Comparison of ENCODE assay signal across 23 cellular contexts in the genomic region with DNA sequence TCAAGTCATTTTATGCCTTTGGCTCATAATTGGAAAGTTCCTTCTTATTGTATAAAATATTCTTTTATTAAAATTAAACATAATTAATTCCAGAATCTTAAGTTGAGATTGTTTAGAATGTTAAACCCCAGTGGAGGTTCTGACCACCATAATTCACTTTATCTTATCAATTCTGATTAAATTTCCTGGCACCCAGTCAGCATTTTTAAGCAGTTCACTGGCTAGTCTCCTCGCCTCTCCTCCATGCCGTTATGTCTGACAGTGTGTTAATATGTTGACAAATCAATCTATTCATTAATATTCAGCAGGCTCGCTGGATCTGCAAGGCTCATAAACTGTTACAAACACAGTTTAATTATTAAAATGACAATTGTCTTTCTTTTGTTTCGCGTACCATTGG.
DNase-seq lines count a peak whose midpoint lies in the region; ATAC-seq and TF ChIP-seq lines count a peak whose summit lies in the region.
"Had no signal": no experiment of that assay in that cellular context is flagged by ENCODE, and none has a peak within 500 bp of the region (broad histone marks: within the 10 kb centered on the region; RNA-seq: fewer than 3 reads in every experiment).

No MANE protein-coding gene starts in this region.

- DNase-seq in NCI-H1092 treated with DMSO at 0.1 percent for 48 hours (lab: John Stamatoyannopoulos, UW) (peak; percentile 47), NCI-H1092 (lab: John Stamatoyannopoulos, UW) (no peak), NCI-H226 (peak; percentile 11), fibroblast of lung (ENCODE audit: low read depth in 2 of 2) (peak in 1 of 2 donors; percentile 13), upper lobe of left lung (no peak), NCI-H2171 treated with DMSO at 0.1 percent for 48 hours (lab: John Stamatoyannopoulos, UW) (no peak), iPS-NIHi11 (ENCODE audit: low spot score) (no peak)
- DNase-seq: 8988T; AML-193; C1 segment of cervical spinal cord; Calu3; CD8-positive, alpha-beta T cell; DMS53; GDM1; Karpas-422; MV-4-11; NCI-H1694 treated with DMSO at 0.1 percent for 48 hours; NCI-H2227 treated with DMSO at 0.1 percent for 48 hours; NCI-H524 treated with DMSO at 0.1 percent for 48 hours; NCI-H82; Peyer's patch; SJCRH30 had no signal

- H3K27ac ChIP-seq in fibroblast of lung (ENCODE audit: insufficient read depth, low read length) = no peak overlapping the region
- peak overlapping the region in 3 of 4 donors; percentile 13 to 48 (median 34) for H3K27ac ChIP-seq in upper lobe of left lung
- H3K27ac ChIP-seq: Peyer's patch, SJCRH30 had no signal

- 83 to 84% methylated on average over 5 of the region's 5 CpGs for WGBS in upper lobe of left lung, 2 donors

- no peak overlapping the region for H3K9ac ChIP-seq in fibroblast of lung (ENCODE audit: insufficient read depth, low read length)

- no peak overlapping the region for H3K4me3 ChIP-seq in fibroblast of lung (replicated peaks in 1 of 4; ENCODE audit: control extremely low read depth in 1 of 4, insufficient read depth in 1 of 4, low read depth in 3 of 4, low read length in 4 of 4)
- no peak overlapping the region for H3K4me3 ChIP-seq in upper lobe of left lung
- H3K4me3 ChIP-seq: Peyer's patch, SJCRH30 had no signal

- peak overlapping the region; percentile 48 for H3K4me2 ChIP-seq in fibroblast of lung (ENCODE audit: extremely low read depth, insufficient read depth, low read length)

- no peak for ATAC-seq in upper lobe of left lung (ENCODE audit: low FRiP score in 2 of 2)
- ATAC-seq: CD8-positive, alpha-beta T cell; HCT116 had no signal

- H2AFZ ChIP-seq in fibroblast of lung (ENCODE audit: low read length) = no peak overlapping the region

- no peak for TF ChIP-seq POLR2A in upper lobe of left lung (IDR thresholded peaks at IDR 0.05)

- no peaks in the 10 kb centered on the region for H4K20me1 ChIP-seq in fibroblast of lung (ENCODE audit: control insufficient read depth, extremely low read depth, insufficient read depth, low read length)

- H3K79me2 ChIP-seq in fibroblast of lung (ENCODE audit: control insufficient read depth, insufficient read depth, low read length) = no peaks in the 10 kb centered on the region

- H3K27me3 ChIP-seq in fibroblast of lung (ENCODE audit: control insufficient read depth, insufficient read depth, low read length) = no peaks in the 10 kb centered on the region
- no peaks in the 10 kb centered on the region for H3K27me3 ChIP-seq in upper lobe of left lung
- H3K27me3 ChIP-seq: Peyer's patch, SJCRH30 had no signal

- H3K4me1 ChIP-seq in fibroblast of lung (ENCODE audit: control insufficient read depth, extremely low read depth, insufficient read depth, low read length) (no peaks in the 10 kb centered on the region), upper lobe of left lung (peaks cover 0 to 10% (median 0%) of the 10 kb centered on the region in 4 donors)
- H3K4me1 ChIP-seq: Peyer's patch had no signal

- no peak for TF ChIP-seq CTCF in fibroblast of lung (conservative IDR thresholded peaks at IDR 0.05 in 1 of 2, IDR thresholded peaks at IDR 0.05 in 1 of 2; ENCODE audit: low read depth in 1 of 2, low read length in 2 of 2)
- TF ChIP-seq CTCF in upper lobe of left lung (IDR thresholded peaks at IDR 0.05) = no peak

- H3K9me3 ChIP-seq in fibroblast of lung (ENCODE audit: control insufficient read depth, insufficient read depth, low read depth, low read length) (no peaks in the 10 kb centered on the region), upper lobe of left lung (no peaks in the 10 kb centered on the region)
- H3K9me3 ChIP-seq: Peyer's patch, SJCRH30 had no signal

- TF ChIP-seq EP300 in upper lobe of left lung (IDR thresholded peaks at IDR 0.05) = no peak

- no peaks in the 10 kb centered on the region for H3K36me3 ChIP-seq in fibroblast of lung (ENCODE audit: control insufficient read depth, insufficient read depth, low read length)
- H3K36me3 ChIP-seq in upper lobe of left lung = no peaks in the 10 kb centered on the region
- H3K36me3 ChIP-seq: Peyer's patch, SJCRH30 had no signal

Comparison
In these comparisons a context has a peak if more than half of its experiments do, and no peak if none do; other contexts are left out.
1. DNase-seq: peak in NCI-H1092 treated with DMSO at 0.1 percent for 48 hours (single experiment) and NCI-H226 (single experiment); none in NCI-H1092 (single experiment), upper lobe of left lung (0 of 2), NCI-H2171 treated with DMSO at 0.1 percent for 48 hours (single experiment) and iPS-NIHi11 (single experiment).